In genomic region chr21:35222541-35222941, GRCh38 we compare ENCODE assay signal across 8 cellular contexts.
DNase-seq lines count a peak whose midpoint lies in the region; ATAC-seq, FAIRE-seq and TF ChIP-seq lines count a peak whose summit lies in the region.

No MANE protein-coding gene starts in this region.

- H3K27me3 ChIP-seq in right atrium auricular region: no peaks in the 10 kb centered on the region

- no peak overlapping the region for H3K4me3 ChIP-seq in right atrium auricular region

- FAIRE-seq in GM12892 (lab: Jason Lieb, UNC): no peak

- H3K27ac ChIP-seq in right atrium auricular region: peak overlapping the region in 1 of 2 donors; percentile 25

- no peaks in the 10 kb centered on the region for H3K27me3 Mint-ChIP-seq in activated T-helper 17 cell treated with anti-CD3 and anti-CD28 coated beads, Interleukin-2, amount 50 U/mL, for 72 hours

- H3K4me1 Mint-ChIP-seq in activated T-helper 17 cell treated with anti-CD3 and anti-CD28 coated beads, Interleukin-2, amount 50 U/mL, for 72 hours: peaks cover 25% of the 10 kb centered on the region

- H3K27ac Mint-ChIP-seq in activated T-helper 17 cell treated with anti-CD3 and anti-CD28 coated beads, Interleukin-2, amount 50 U/mL, for 72 hours: peak overlapping the region; percentile 60

- peak overlapping the region; percentile 56 for H3K4me3 Mint-ChIP-seq in activated T-helper 17 cell treated with anti-CD3 and anti-CD28 coated beads, Interleukin-2, amount 50 U/mL, for 72 hours

- no peaks in the 10 kb centered on the region for H3K9me3 Mint-ChIP-seq in activated T-helper 17 cell treated with anti-CD3 and anti-CD28 coated beads, Interleukin-2, amount 50 U/mL, for 72 hours

- intact Hi-C loops in Right ventricle myocardium superior (cut with DNase I): no loop called here

- no peaks in the 10 kb centered on the region for H3K9me3 ChIP-seq in right atrium auricular region

- TF ChIP-seq CTCF in right atrium auricular region (IDR thresholded peaks at IDR 0.05): no peak

- ATAC-seq in Right ventricle myocardium superior (ENCODE audit: poor library complexity) (peak; percentile 21), HG03520 (IDR thresholded peaks at IDR 0.05; ENCODE audit: unreplicated experiment) (peak; percentile 48), GM19328 (IDR thresholded peaks at IDR 0.05; ENCODE audit: unreplicated experiment) (no peak)
- peak; percentile 84 for ATAC-seq in activated T-helper 17 cell treated with anti-CD3 and anti-CD28 coated beads, Interleukin-2, amount 50 U/mL, for 72 hours (replicated peaks)
- peak; percentile 76 for ATAC-seq in stimulated activated naive CD8-positive, alpha-beta T cell treated with anti-CD3 and anti-CD28 coated beads, Interleukin-15, Interleukin-2, amounts not matched to agents 100 U/mL and 50 U/mL, for 24 hours

- H3K36me3 ChIP-seq in right atrium auricular region: no peaks in the 10 kb centered on the region

- DNase-seq in Right ventricle myocardium superior (no peak), right atrium auricular region (ENCODE audit: low spot score) (no peak), GM12892 (ENCODE audit: insufficient read length) (no peak), NCI-H1092 (lab: John Stamatoyannopoulos, UW) (no peak)
- peak; percentile 67 for DNase-seq in stimulated activated naive CD8-positive, alpha-beta T cell treated with anti-CD3 and anti-CD28 coated beads, Interleukin-15, Interleukin-2, amounts not matched to agents 100 U/mL and 50 U/mL, for 24 hours

- H3K36me3 Mint-ChIP-seq in activated T-helper 17 cell treated with anti-CD3 and anti-CD28 coated beads, Interleukin-2, amount 50 U/mL, for 72 hours (ENCODE audit: low read depth): no peaks in the 10 kb centered on the region

- TF ChIP-seq POLR2A in GM12892 (IDR thresholded peaks at IDR 0.05; ENCODE audit: low read depth, low read length): no peak

- H3K4me1 ChIP-seq in right atrium auricular region: peaks cover 0 to 28% of the 10 kb centered on the region in 2 donors
